1 cellular context compared by ENCODE assay signal in genomic region chr4:151031831-151032605, GRCh38.
TF ChIP-seq lines count a peak whose summit lies in the region.

No MANE protein-coding gene starts in this region.

TF ChIP-seq in K562, 482 proteins besides CTCF, POLR2A, EP300 and RAD21 (continued from another document and continues in another):
- TF ChIP-seq PRDM10 (IDR thresholded peaks at IDR 0.05; ENCODE audit: partially characterized antibody) (peak; percentile 42), JUND (IDR thresholded peaks at IDR 0.05; ENCODE audit: borderline replicate concordance, low read depth, low read length) (peak; percentile 85), JUND (tag; IDR thresholded peaks at IDR 0.05; ENCODE audit: borderline replicate concordance, low read depth, low read length) (peak; percentile 78; the same call in 2 of the 3 replicates), CCNT2 (IDR thresholded peaks at IDR 0.05; ENCODE audit: borderline replicate concordance, extremely low read depth, insufficient read length, low read depth, low read length) (peak; percentile 74), SAP30 (IDR thresholded peaks at IDR 0.05; ENCODE audit: borderline replicate concordance, insufficient read depth, low read depth, low read length, poor library complexity, severe bottlenecking) (no peak), NUFIP1 (IDR thresholded peaks at IDR 0.05; ENCODE audit: partially characterized antibody) (no peak), ATF3 (IDR thresholded peaks at IDR 0.05) (peak; percentile 80), ATF3 (CRISPR knock-in tag; conservative IDR thresholded peaks at IDR 0.05) (no peak), MAFF (IDR thresholded peaks at IDR 0.05; ENCODE audit: low read length) (peak; percentile 91), NCOA2 (IDR thresholded peaks at IDR 0.05; ENCODE audit: partially characterized antibody in 2 of 2) (peak in 1 of 2 experiments; percentile 60), DACH1 (IDR thresholded peaks at IDR 0.05; ENCODE audit: partially characterized antibody) (peak; percentile 77), SOX6 (IDR thresholded peaks at IDR 0.05) (peak; percentile 59), CBX8 (IDR thresholded peaks at IDR 0.05; ENCODE audit: borderline replicate concordance, extremely low read depth, low read depth, low read length, poor library complexity, severe bottlenecking) (no peak), NCOA1 (IDR thresholded peaks at IDR 0.05; ENCODE audit: low read depth) (peak; percentile 68), GATA2 (CRISPR knock-in tag; IDR thresholded peaks at IDR 0.05) (peak; percentile 37; the same call in 1 of the 2 replicates), NCOA4 (IDR thresholded peaks at IDR 0.05; ENCODE audit: partially characterized antibody) (no peak), E4F1 (CRISPR knock-in tag; IDR thresholded peaks at IDR 0.05; ENCODE audit: borderline replicate concordance) (no peak), ZNF512 (tag; IDR thresholded peaks at IDR 0.05) (no peak), MNT (conservative IDR thresholded peaks at IDR 0.05) (peak; percentile 44 to 56; a peak in 3 of 4 replicates), HINFP (tag; conservative IDR thresholded peaks at IDR 0.05; ENCODE audit: low read depth) (no peak), SMARCC2 (IDR thresholded peaks at IDR 0.05; ENCODE audit: low read depth) (peak; percentile 81), TCF3 (CRISPR knock-in tag; IDR thresholded peaks at IDR 0.05) (peak; percentile 84), HDAC1 (IDR thresholded peaks at IDR 0.05) (peak in 1 of 2 experiments; percentile 73; a peak in 2 of 4 replicates), JUN (IDR thresholded peaks at IDR 0.05; ENCODE audit: borderline replicate concordance, low read depth, low read length) (peak; percentile 56; the same call in 1 of the 2 replicates), JUN (CRISPR knock-in tag; IDR thresholded peaks at IDR 0.05; ENCODE audit: borderline replicate concordance) (no peak), MTA1 (IDR thresholded peaks at IDR 0.05; ENCODE audit: borderline replicate concordance) (peak; percentile 68; the same call in 1 of the 2 replicates), FOS (IDR thresholded peaks at IDR 0.05; ENCODE audit: extremely low read depth, insufficient read length) (peak; percentile 9), HDAC3 (IDR thresholded peaks at IDR 0.05; ENCODE audit: borderline replicate concordance, partially characterized antibody) (peak; percentile 75), CHD2 (IDR thresholded peaks at IDR 0.05; ENCODE audit: low read depth, low read length) (no peak), SIN3A (IDR thresholded peaks at IDR 0.05; ENCODE audit: borderline replicate concordance in 2 of 2, control insufficient read depth in 1 of 2, low read depth in 2 of 2, low read length in 2 of 2) (no peak), NFATC3 (IDR thresholded peaks at IDR 0.05) (peak; percentile 96), BCOR (IDR thresholded peaks at IDR 0.05) (peak; percentile 38; the same call in 1 of the 2 replicates), CHAMP1 (IDR thresholded peaks at IDR 0.05) (0 out of 2 replicates have a peak, but pooled peaks have one; percentile 52), FIP1L1 (IDR thresholded peaks at IDR 0.05; ENCODE audit: low read depth, low read length, poor library complexity, severe bottlenecking) (no peak), ZNF780A (CRISPR knock-in tag; IDR thresholded peaks at IDR 0.05) (no peak), SMARCB1 (IDR thresholded peaks at IDR 0.05; ENCODE audit: insufficient read length, low read depth) (peak; percentile 21)
